Comparison of ENCODE assay signal across 8 cellular contexts in the genomic region with DNA sequence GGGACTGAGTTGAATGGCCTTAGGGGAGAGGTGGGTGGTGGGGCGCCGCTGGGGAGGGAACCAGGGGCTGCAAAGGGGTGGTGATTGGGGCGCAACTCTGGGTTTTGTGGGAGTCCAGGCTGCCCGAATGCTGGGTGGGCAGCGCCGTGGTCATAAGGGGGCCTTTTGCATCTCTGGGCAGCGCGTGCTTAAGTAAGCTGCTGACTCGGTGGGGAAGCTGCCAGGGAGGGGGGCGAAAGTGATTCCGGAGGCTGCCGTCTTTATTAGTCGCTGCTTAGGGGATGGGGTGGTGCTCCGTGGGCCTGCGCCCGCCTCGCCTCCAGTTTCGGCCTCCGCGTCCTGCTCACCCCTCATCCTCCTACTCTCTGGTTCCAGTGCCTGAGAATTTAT. TPM values are rescaled to one million over a fixed set of nuclear protein-coding genes. Genes with fewer than 3 reads are reported as not detected.
DNase-seq lines count a peak whose midpoint lies in the region; ATAC-seq and TF ChIP-seq lines count a peak whose summit lies in the region.

No MANE protein-coding gene starts in this region.

- DNase-seq in SIG-M5 treated with dmso at 0.1 percent for 504 hours (lab: John Stamatoyannopoulos, UW; ENCODE audit: unreplicated experiment) (peak; percentile 20), SIG-M5 (lab: John Stamatoyannopoulos, UW) (no peak), LNCaP clone FGC (ENCODE audit: low read depth) (no peak)

- H3K36me3 ChIP-seq in endocrine pancreas (ENCODE audit: control insufficient read depth, insufficient read depth, low read length): no peaks in the 10 kb centered on the region
- H3K36me3 ChIP-seq in mesodermal cell (ENCODE audit: control insufficient read depth, insufficient read depth, low read length): peaks cover 3% of the 10 kb centered on the region

- ATAC-seq in HG02981 (IDR thresholded peaks at IDR 0.05; ENCODE audit: unreplicated experiment): no peak

- WGBS in mesodermal cell (ENCODE audit: insufficient coverage in 2 of 2), 2 experiments: 1 to 3% methylated on average over 8 to 11 of the region's 20 CpGs

- H3K9me3 ChIP-seq in endocrine pancreas (ENCODE audit: control insufficient read depth, low read length): no peaks in the 10 kb centered on the region
- no peaks in the 10 kb centered on the region for H3K9me3 ChIP-seq in mesodermal cell (ENCODE audit: control insufficient read depth, low read length)

- H3K4me1 ChIP-seq in endocrine pancreas (ENCODE audit: control insufficient read depth, insufficient read depth, low read length) (no peaks in the 10 kb centered on the region), mesodermal cell (ENCODE audit: control insufficient read depth, insufficient read depth, low read length, poor library complexity, severe bottlenecking) (peaks cover 7% of the 10 kb centered on the region)

- H3K27me3 ChIP-seq in endocrine pancreas (ENCODE audit: control insufficient read depth, insufficient read depth, low read length): no peaks in the 10 kb centered on the region

- H3K4me3 ChIP-seq in LNCaP clone FGC (ENCODE audit: low read depth, low read length) (peak overlapping the region; percentile 94), endocrine pancreas (ENCODE audit: control insufficient read depth, insufficient read depth, low read length) (peak overlapping the region; percentile 81), mesodermal cell (ENCODE audit: extremely low read depth, insufficient read depth, low read length, poor library complexity, severe bottlenecking) (peak overlapping the region; percentile 99)

- peak overlapping the region; percentile 96 for H3K9ac ChIP-seq in endocrine pancreas (ENCODE audit: control insufficient read depth, insufficient read depth, low read length)

- peak overlapping the region; percentile 98 for H3K27ac ChIP-seq in VCaP
- peak overlapping the region; percentile 93 for H3K27ac ChIP-seq in mesodermal cell (ENCODE audit: low read depth, low read length, severe bottlenecking)
- H3K27ac ChIP-seq in temporal lobe (ENCODE audit: low read depth, low read length): peak overlapping the region; percentile 99

- TF ChIP-seq CTCF in LNCaP clone FGC (IDR thresholded peaks at IDR 0.05; ENCODE audit: control insufficient read depth, extremely low read depth, insufficient read depth) (no peak), VCaP (conservative IDR thresholded peaks at IDR 0.05) (no peak)

RNA-seq across cellular contexts. Expression of gene PTPA, which starts 0.5 kb away (rescaled TPM):
- 128 TPM for polyA plus RNA-seq in mesodermal cell (2013, experiment 1 of 2)
- polyA plus RNA-seq in mesodermal cell (2013, experiment 2 of 2): 108 TPM
- total RNA-seq in temporal lobe: 51.4 TPM

RNA-seq across cellular contexts. Expression of gene CRAT, which starts 1.2 kb away (rescaled TPM):
- polyA plus RNA-seq in mesodermal cell (2013, experiment 1 of 2): 27.2 TPM
- polyA plus RNA-seq in mesodermal cell (2013, experiment 2 of 2): 24.9 TPM
- total RNA-seq in temporal lobe: 15.7 TPM

RNA-seq across cellular contexts. Expression of gene DOLPP1, which starts 30.8 kb away (rescaled TPM):
- polyA plus RNA-seq in mesodermal cell (2013, experiment 1 of 2): 18.4 TPM
- 14.8 TPM for polyA plus RNA-seq in mesodermal cell (2013, experiment 2 of 2)
- 9.8 TPM for total RNA-seq in temporal lobe
